In the genomic region with DNA sequence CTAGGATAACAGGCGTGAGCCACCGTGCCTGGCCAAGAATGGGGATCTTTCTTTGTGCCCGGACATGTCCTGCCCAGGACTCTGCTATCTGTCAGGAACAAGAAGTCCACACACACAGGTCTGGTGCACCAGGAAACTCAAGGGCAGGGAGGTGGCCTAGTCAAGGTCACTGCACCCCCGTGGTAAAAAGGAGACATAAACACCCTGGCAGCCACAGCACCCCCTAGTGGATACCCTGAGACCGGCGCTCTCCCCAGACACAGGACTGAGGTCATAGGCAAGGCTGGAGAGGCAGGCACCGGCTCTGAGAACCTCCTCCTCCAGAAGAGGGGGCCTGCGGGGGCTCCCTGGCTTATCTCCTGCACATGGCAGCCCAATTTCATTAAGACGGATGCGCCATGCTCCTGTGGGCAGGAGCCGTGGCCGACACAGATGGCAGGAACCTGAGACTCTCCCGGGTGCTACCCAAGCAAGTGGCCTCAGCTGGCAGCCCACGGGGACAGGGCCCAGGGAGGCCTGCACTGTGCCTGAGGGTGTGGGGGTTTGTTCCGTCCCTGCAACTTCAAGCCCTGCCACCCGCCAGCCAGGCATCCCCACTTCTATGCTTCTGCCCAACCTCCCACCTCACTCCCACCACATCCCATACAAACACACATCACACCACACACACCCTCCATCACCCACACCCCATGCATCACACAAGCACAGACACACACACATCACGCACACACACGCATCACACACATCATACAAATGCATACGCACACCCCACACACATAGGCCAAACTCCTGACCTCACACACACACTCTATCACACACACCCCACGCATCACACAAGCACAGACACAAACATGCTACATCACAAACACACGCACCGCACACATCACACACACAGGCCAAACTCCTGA, we compare ENCODE assay signal across 8 cellular contexts. TPM values are rescaled to one million over a fixed set of nuclear protein-coding genes. Genes with fewer than 3 reads are reported as not detected.
DNase-seq lines count a peak whose midpoint lies in the region; ATAC-seq and TF ChIP-seq lines count a peak whose summit lies in the region.

No MANE protein-coding gene starts in this region.

- peaks cover 5% of the 10 kb centered on the region; the same call in 1 of the 2 replicates for H3K79me2 ChIP-seq in DND-41 (ENCODE audit: insufficient read depth, low read length)

- no peak overlapping the region for H3K4me3 ChIP-seq in DND-41 (ENCODE audit: low read depth in 1 of 2, low read length in 2 of 2)
- no peak overlapping the region for H3K4me3 ChIP-seq in adipocyte (ENCODE audit: low read length)

- H3K27ac ChIP-seq in DND-41 (ENCODE audit: low read length), result peak overlapping the region; percentile 4; the same call in 1 of the 2 replicates

- TF ChIP-seq CTCF in DND-41 (IDR thresholded peaks at IDR 0.05; ENCODE audit: borderline replicate concordance, extremely low read depth, low read length, poor library complexity, severe bottlenecking) (peak; percentile 89), LNCAP (IDR thresholded peaks at IDR 0.05) (peak; percentile 88)

- H3K36me3 ChIP-seq in DND-41 (ENCODE audit: insufficient read depth, low read length) (peaks cover 6% of the 10 kb centered on the region; the same call in 1 of the 2 replicates), adipocyte (ENCODE audit: control insufficient read depth, insufficient read depth, low read length, severe bottlenecking) (no peaks in the 10 kb centered on the region)

- peak overlapping the region in 1 of 6 donors; percentile 52 for H3K27ac Mint-ChIP-seq in immature natural killer cell

- ATAC-seq in DND-41 (ENCODE audit: insufficient read depth, low read depth), result peak; percentile 79
- ATAC-seq in GM21390 (IDR thresholded peaks at IDR 0.05; ENCODE audit: unreplicated experiment), result no peak

- H3K4me3 Mint-ChIP-seq in immature natural killer cell, result no peak overlapping the region

- no peaks in the 10 kb centered on the region for H3K27me3 ChIP-seq in DND-41 (ENCODE audit: insufficient read depth, low read length, poor library complexity)
- H3K27me3 ChIP-seq in adipocyte (replicated peaks; ENCODE audit: control insufficient read depth, insufficient read depth, low read length), result no peaks in the 10 kb centered on the region

- H3K36me3 Mint-ChIP-seq in immature natural killer cell, result no peaks in the 10 kb centered on the region

- peaks cover 0 to 2% (median 2%) of the 10 kb centered on the region in 3 donors for H3K27me3 Mint-ChIP-seq in immature natural killer cell (ENCODE audit: low read depth in 3 of 3)

- H3K9me3 ChIP-seq in DND-41 (ENCODE audit: insufficient read depth, low read length, severe bottlenecking) (no peaks in the 10 kb centered on the region), adipocyte (ENCODE audit: control insufficient read depth, low read length) (no peaks in the 10 kb centered on the region)

- H4K20me1 ChIP-seq in DND-41 (ENCODE audit: insufficient read depth, low read length), result peaks cover 29% of the 10 kb centered on the region

- H3K4me1 ChIP-seq in DND-41 (ENCODE audit: insufficient read depth, low read length) (no peaks in the 10 kb centered on the region), adipocyte (ENCODE audit: control insufficient read depth, insufficient read depth, low read length) (peaks cover 6% of the 10 kb centered on the region)

- no peaks in the 10 kb centered on the region for H3K9me3 Mint-ChIP-seq in immature natural killer cell

- no peak overlapping the region for H2AFZ ChIP-seq in DND-41 (ENCODE audit: low read depth, low read length)

- no peak overlapping the region for H3K4me2 ChIP-seq in DND-41 (ENCODE audit: insufficient read depth, low read length)

- DNase-seq in DND-41 (peak; percentile 71), T-helper 1 cell (peak in 4 of 5 donors; percentile 37 to 65 (median 50)), adipocyte (ENCODE audit: low read depth) (peak; percentile 49), immature natural killer cell (peak; percentile 34 to 56 (median 47)), NCI-H1048 (lab: John Stamatoyannopoulos, UW) (no peak)
- DNase-seq in stimulated activated CD4-positive, alpha-beta T cell treated with anti-CD3 and anti-CD28 coated beads, Interleukin-4, amount 100 ng/mL, for 4 hours, result peak; percentile 38 to 55

- H3K9ac ChIP-seq in DND-41 (ENCODE audit: low read depth, low read length), result no peak overlapping the region
- H3K9ac ChIP-seq in adipocyte (ENCODE audit: low read length), result no peak overlapping the region

- H3K4me1 Mint-ChIP-seq in immature natural killer cell, result peaks cover 0 to 2% of the 10 kb centered on the region in 2 donors

RNA-seq across cellular contexts. Expression of gene MACROD1, which starts 19.6 kb away (rescaled TPM):
- 1 to 10 TPM; 4.8 to 7.1 (median 6.5) TPM for polyA plus RNA-seq in immature natural killer cell

RNA-seq across cellular contexts. Expression of gene STIP1, which starts 39.7 kb away (rescaled TPM):
- polyA plus RNA-seq in immature natural killer cell, result 100 to 1,000 TPM in 1 of 3 donors, 10 to 100 TPM in 2; 51.3 to 113 (median 57.3) TPM
